8 cellular contexts compared by ENCODE assay signal in genomic region chr19:17766543-17767131, GRCh38. TPM values are rescaled to one million over a fixed set of nuclear protein-coding genes. Genes with fewer than 3 reads are reported as not detected.
DNase-seq lines count a peak whose midpoint lies in the region; ATAC-seq, FAIRE-seq and TF ChIP-seq lines count a peak whose summit lies in the region.

No MANE protein-coding gene starts in this region.

- H3K36me3 ChIP-seq in Panc1 (ENCODE audit: control insufficient read depth, insufficient read depth, low read length) (no peaks in the 10 kb centered on the region), stomach (peaks cover 0 to 6% (median 0%) of the 10 kb centered on the region in 4 donors)

- CTCF ChIA-PET in Panc1 (lab: Charles Lee), result interaction anchor here (0.6 to 1.3 kb wide), 9 partner anchors 12 to 358 kb away, joined by 3 to 10 read pairs (median 3); no protein-coding TSS in a partner anchor

- H3K4me1 Mint-ChIP-seq in chondrocyte (ENCODE audit: low read depth), result peaks cover 12% of the 10 kb centered on the region

- no peaks in the 10 kb centered on the region for H3K9me3 Mint-ChIP-seq in chondrocyte (ENCODE audit: low read depth)

- H3K27me3 Mint-ChIP-seq in chondrocyte (ENCODE audit: low read depth), result no peaks in the 10 kb centered on the region

- peak; percentile 91 for FAIRE-seq in HTR-8/SVneo (lab: Jason Lieb, UNC)

- no peaks in the 10 kb centered on the region for H3K9me3 ChIP-seq in Panc1 (ENCODE audit: control insufficient read depth, insufficient read depth, low read depth, low read length)
- H3K9me3 ChIP-seq in stomach, result no peaks in the 10 kb centered on the region

- POLR2A ChIA-PET in Panc1 (lab: Charles Lee), result interaction anchor here (0.6 kb wide), 1 partner anchor 23 kb away, joined by 3 read pairs; no protein-coding TSS in a partner anchor

- peak overlapping the region; percentile 66 for H3K4me3 Mint-ChIP-seq in chondrocyte (ENCODE audit: unreplicated experiment)

- H3K4me3 ChIP-seq in Panc1 (ENCODE audit: low read depth in 2 of 2, low read length in 2 of 2) (peak overlapping the region; percentile 25 to 34), stomach (peak overlapping the region in 2 of 4 donors; percentile 23)

- no peak for TF ChIP-seq EP300 in stomach (IDR thresholded peaks at IDR 0.05)

- WGBS in stomach, 5 donors, result 5 to 17% (median 15%) methylated on average over 27 to 29 of the region's 29 CpGs

- no TSS peak for BruUV-seq in Panc1 (replicated peaks; lab: Mats Ljungman, UMichigan)

- no peaks in the 10 kb centered on the region for H3K27me3 ChIP-seq in Panc1 (ENCODE audit: control insufficient read depth, insufficient read depth, low read length)
- H3K27me3 ChIP-seq in stomach, result peaks cover 0 to 4% (median 0%) of the 10 kb centered on the region in 3 donors

- no peak for TF ChIP-seq POLR2A in stomach (IDR thresholded peaks at IDR 0.05)

- intact Hi-C loops in Panc1 (cut with micrococcal nuclease; ENCODE audit: unreplicated experiment), result no loop called here
- intact Hi-C loops in left colon (cut with DNase I, micrococcal nuclease), result loop anchor here in 1 of 2 donors (10.0 kb wide), 1 partner anchor 62 kb away; no protein-coding TSS in a partner anchor
- intact Hi-C loops in stomach (cut with DNase I; ENCODE audit: low total_unique reads), result loop anchor here (5.0 kb wide), 1 partner anchor 64 kb away; no protein-coding TSS in a partner anchor

- no peaks in the 10 kb centered on the region for H3K36me3 Mint-ChIP-seq in chondrocyte (ENCODE audit: low read depth)

- ATAC-seq in Panc1, result peak; percentile 96
- ATAC-seq in left colon, result peak; percentile 89
- no peak for ATAC-seq in GM19467 (IDR thresholded peaks at IDR 0.05; ENCODE audit: unreplicated experiment)

- peak; percentile 95 for TF ChIP-seq CTCF in Panc1 (IDR thresholded peaks at IDR 0.05)
- peak; percentile 89 for TF ChIP-seq CTCF in chondrocyte (IDR thresholded peaks at IDR 0.05)
- peak in 5 of 7 experiments; percentile 68 to 81 (median 70) for TF ChIP-seq CTCF in stomach (IDR thresholded peaks at IDR 0.05)

- in situ Hi-C loops in Panc1 (cut with HindIII; ENCODE audit: low pct_unique_long_range_greater_than_20kb, low sequenced_read_pairs), result no loop called here

- H3K4me1 ChIP-seq in Panc1 (ENCODE audit: control insufficient read depth, insufficient read depth, low read length), result peaks cover 3% of the 10 kb centered on the region; the same call in 1 of the 2 replicates
- H3K4me1 ChIP-seq in stomach, result peaks cover 0 to 20% (median 9%) of the 10 kb centered on the region in 4 donors

- peak; percentile 90 for DNase-seq in D341Med (ENCODE audit: low spot score)
- peak; percentile 93 for DNase-seq in HTR-8/SVneo (ENCODE audit: insufficient read length, low spot score)
- DNase-seq in Panc1 (ENCODE audit: low read depth, low spot score), result no peak
- DNase-seq in chondrocyte (ENCODE audit: low spot score), result no peak
- DNase-seq in left colon, result peak; percentile 97 to 98
- peak; percentile 89 for DNase-seq in stomach
- DNase-seq in NCI-H1417 treated with DMSO at 0.1 percent for 48 hours (lab: John Stamatoyannopoulos, UW), result no peak

- no peak overlapping the region for H3K27ac ChIP-seq in Panc1 (ENCODE audit: low read length)
- H3K27ac ChIP-seq in stomach, result no peak overlapping the region

- no peak overlapping the region for H3K27ac Mint-ChIP-seq in chondrocyte (ENCODE audit: unreplicated experiment)

RNA-seq across cellular contexts. Expression of gene FCHO1, which starts 15.4 kb away (rescaled TPM):
- total RNA-seq in Panc1 (2021; ENCODE audit: unreplicated experiment), result 1.1 TPM
- polyA plus RNA-seq in Panc1 (2012; ENCODE audit: insufficient read length), result 2.7 TPM
- 0.22 to 0.70 TPM (median 0.49 TPM) in 3 replicates for total RNA-seq in chondrocyte
- total RNA-seq in left colon, result 1 to 10 TPM; 3.0 to 3.1 TPM
- 1 to 10 TPM in 3 of 5 donors, under 1 TPM in 1, not detected in 1; 0.55 to 9.3 (median 2.0) TPM for total RNA-seq in stomach
- polyA plus RNA-seq in stomach, result under 1 TPM; 0.53 to 0.92 (median 0.75) TPM

RNA-seq across cellular contexts. Expression of gene B3GNT3, which starts 28.3 kb away (rescaled TPM):
- total RNA-seq in Panc1 (2021; ENCODE audit: unreplicated experiment) (0.67 TPM), chondrocyte (not detected in 3 replicates), left colon (100 to 1,000 TPM; 152 to 240 TPM), stomach (100 to 1,000 TPM in 1 of 5 donors, 10 to 100 TPM in 4; 11.9 to 117 (median 25.7) TPM)
- polyA plus RNA-seq in Panc1 (2012; ENCODE audit: insufficient read length), result 0.23 TPM
- polyA plus RNA-seq in stomach, result 10 to 100 TPM; 11.3 to 39.3 (median 11.3) TPM

RNA-seq across cellular contexts. Expression of gene MAP1S, which starts 47.4 kb away (rescaled TPM):
- total RNA-seq in Panc1 (2021; ENCODE audit: unreplicated experiment), result 56.6 TPM
- 93.7 TPM for polyA plus RNA-seq in Panc1 (2012; ENCODE audit: insufficient read length)
- 34.7 to 64.4 TPM (median 61.3 TPM) in 3 replicates for total RNA-seq in chondrocyte
- total RNA-seq in left colon, result 10 to 100 TPM; 39.9 to 43.5 TPM
- total RNA-seq in stomach, result 100 to 1,000 TPM in 1 of 5 donors, 10 to 100 TPM in 3, 1 to 10 TPM in 1; 8.3 to 193 (median 67.1) TPM
- polyA plus RNA-seq in stomach, result 10 to 100 TPM; 14.9 to 25.2 (median 25.0) TPM

RNA-seq across cellular contexts. Expression of gene INSL3, which starts 54.7 kb away (rescaled TPM):
- total RNA-seq in Panc1 (2021; ENCODE audit: unreplicated experiment) (0.57 TPM), chondrocyte (not detected in 3 replicates), left colon (not detected), stomach (not detected)
- polyA plus RNA-seq in Panc1 (2012; ENCODE audit: insufficient read length), result 1.2 TPM
- under 1 TPM in 1 of 3 donors, not detected in 2; 0.23 TPM for polyA plus RNA-seq in stomach

Comparison
In these comparisons a context has a peak if more than half of its experiments do, and no peak if none do; other contexts are left out.
1. DNase-seq: peak in D341Med (single experiment), HTR-8/SVneo (single experiment), left colon (2 of 2) and stomach (single experiment); none in Panc1 (single experiment), chondrocyte (single experiment) and NCI-H1417 treated with DMSO at 0.1 percent for 48 hours (single experiment).
2. Peak in every context shown above with its lines, with median percentiles within 50 percentile points of each other: CTCF ChIP-seq.